8 cellular contexts compared by ENCODE assay signal in the genomic region with DNA sequence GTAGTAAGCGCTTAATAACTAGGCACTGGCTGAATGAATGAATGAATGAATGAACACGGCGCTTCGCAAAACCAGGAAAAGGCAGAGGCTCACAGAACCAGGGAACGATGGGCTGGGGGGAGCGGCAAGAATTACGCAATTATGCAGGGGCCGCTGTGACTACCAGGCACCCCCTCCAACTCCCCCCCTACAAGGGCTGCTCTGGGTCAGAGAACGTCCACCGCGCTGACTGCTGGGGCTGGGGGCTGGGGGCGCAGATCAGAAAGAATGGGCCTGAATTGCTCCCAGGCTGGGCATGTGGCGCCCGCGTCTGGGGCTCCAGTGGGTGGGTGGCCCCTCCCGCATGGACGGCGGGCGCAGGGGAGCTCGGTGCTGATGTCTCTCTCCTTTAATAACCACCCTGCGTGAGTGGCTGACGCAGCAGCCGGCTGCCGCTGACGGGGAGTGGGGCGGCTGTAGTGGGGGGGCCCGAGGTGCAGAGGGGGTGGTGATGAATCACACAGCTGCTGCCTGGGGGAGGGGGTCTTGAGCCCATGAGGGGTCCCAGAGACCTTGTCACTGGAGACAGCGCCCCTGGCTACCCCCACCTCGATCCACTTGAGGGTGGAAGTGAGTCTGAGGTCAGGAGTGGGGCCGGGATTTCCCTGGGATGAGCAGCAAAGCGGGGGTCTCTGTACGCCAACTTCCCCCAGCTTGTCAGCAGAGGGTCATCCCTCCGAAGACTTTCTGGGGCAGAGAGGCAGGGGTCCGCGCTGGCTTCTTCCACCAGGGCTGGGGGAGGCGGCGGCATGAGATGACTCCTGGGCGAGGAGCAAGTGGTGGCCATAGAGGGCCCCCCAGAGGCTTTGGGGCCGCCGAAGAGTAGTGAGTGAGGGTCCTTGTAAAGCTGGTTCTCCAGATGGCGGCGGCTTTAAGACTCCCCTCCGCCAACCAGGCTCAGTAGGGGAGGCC. TPM values are rescaled to one million over a fixed set of nuclear protein-coding genes. Genes with fewer than 3 reads are reported as not detected.
DNase-seq lines count a peak whose midpoint lies in the region; ATAC-seq, FAIRE-seq and TF ChIP-seq lines count a peak whose summit lies in the region.

No MANE protein-coding gene starts in this region.

- peak overlapping the region; percentile 3 for H3K4me3 Mint-ChIP-seq in progenitor cell of endocrine pancreas (ENCODE audit: low read depth)

- H3K27ac Mint-ChIP-seq in progenitor cell of endocrine pancreas, result peak overlapping the region; percentile 86

- CTCF ChIA-PET in RWPE1 (lab: Yijun Ruan, JAX) (interaction anchor here (0.7 to 10.3 kb wide), 5 partner anchors 13 to 27 kb away, joined by 3 to 116 read pairs (median 6); no protein-coding TSS in a partner anchor), endothelial cell of umbilical vein (lab: Charles Lee) (interaction anchor here (1.4 to 7.2 kb wide), 3 partner anchors 14 to 24 kb away, joined by 3 to 1001 read pairs (median 89); a partner anchor contains a TSS)

- BruUV-seq in endothelial cell of umbilical vein (replicated peaks; lab: Mats Ljungman, UMichigan), result no TSS peak

- TF ChIP-seq CTCF in RWPE1 (conservative IDR thresholded peaks at IDR 0.05; ENCODE audit: low read depth) (no peak), endothelial cell of umbilical vein (IDR thresholded peaks at IDR 0.05; ENCODE audit: extremely low read depth in 1 of 2, insufficient read depth in 1 of 2, low read depth in 1 of 2, low read length in 2 of 2) (no peak), progenitor cell of endocrine pancreas (IDR thresholded peaks at IDR 0.05; ENCODE audit: unreplicated experiment) (no peak)

- dilution Hi-C loops in endothelial cell of umbilical vein (cut with MboI; ENCODE audit: extremely low pct_ligation_motif_present, low sequenced_read_pairs), result no loop called here

- intact Hi-C loops in endothelial cell of umbilical vein (cut with micrococcal nuclease), result no loop called here

- H3K4me2 ChIP-seq in endothelial cell of umbilical vein (ENCODE audit: insufficient read depth, low read length), result peak overlapping the region; percentile 43

- peak overlapping the region; percentile 100 for H3K27ac ChIP-seq in RWPE1
- no peak overlapping the region for H3K27ac ChIP-seq in endothelial cell of umbilical vein (ENCODE audit: insufficient read depth, low read depth, low read length)

- H3K9me3 ChIP-seq in endothelial cell of umbilical vein (replicated peaks; ENCODE audit: control insufficient read depth, insufficient read depth, low read length), result no peaks in the 10 kb centered on the region

- peaks cover 12 to 19% of the 10 kb centered on the region in 2 experiments for H3K36me3 ChIP-seq in endothelial cell of umbilical vein (ENCODE audit: control insufficient read depth in 2 of 2, extremely low read depth in 1 of 2, insufficient read depth in 2 of 2, low read length in 2 of 2)

- peaks cover 44% of the 10 kb centered on the region for H3K4me1 Mint-ChIP-seq in progenitor cell of endocrine pancreas (ENCODE audit: low read depth)

- no peak for ATAC-seq in HG03469 (IDR thresholded peaks at IDR 0.05; ENCODE audit: unreplicated experiment)

- peaks cover 9% of the 10 kb centered on the region for H3K27me3 Mint-ChIP-seq in progenitor cell of endocrine pancreas

- H3K79me2 ChIP-seq in endothelial cell of umbilical vein (ENCODE audit: control insufficient read depth, insufficient read depth, low read length), result peaks cover 29% of the 10 kb centered on the region

- no peaks in the 10 kb centered on the region for H4K20me1 ChIP-seq in endothelial cell of umbilical vein (replicated peaks; ENCODE audit: control insufficient read depth, extremely low read depth, insufficient read depth, low read length)

- TF ChIP-seq POLR2A in endothelial cell of umbilical vein (IDR thresholded peaks at IDR 0.05; ENCODE audit: low read depth, low read length), result no peak

- no peak overlapping the region for H3K4me3 ChIP-seq in endothelial cell of umbilical vein (replicated peaks in 1 of 3; ENCODE audit: insufficient read depth in 1 of 3, low read depth in 1 of 3, low read length in 3 of 3)

- H3K9me1 ChIP-seq in endothelial cell of umbilical vein (replicated peaks; ENCODE audit: control insufficient read depth, extremely low read depth, insufficient read depth, low read length), result no peaks in the 10 kb centered on the region

- H3K9ac ChIP-seq in endothelial cell of umbilical vein (replicated peaks; ENCODE audit: extremely low read depth, insufficient read depth, low read length), result no peak overlapping the region

- no peak for FAIRE-seq in endothelial cell of umbilical vein (lab: Jason Lieb, UNC)

- peak; percentile 60 for DNase-seq in ELR (ENCODE audit: low read depth)
- DNase-seq in RWPE1 (ENCODE audit: low spot score), result no peak
- no peak for DNase-seq in endothelial cell of umbilical vein (ENCODE audit: low read depth, low spot score)
- no peak for DNase-seq in progenitor cell of endocrine pancreas (ENCODE audit: low spot score, unreplicated experiment)
- DNase-seq in NOMO-1 (lab: John Stamatoyannopoulos, UW; ENCODE audit: unreplicated experiment in 2 of 2), result no peak
- DNase-seq in HT-29 (ENCODE audit: low spot score), result no peak
- DNase-seq in activated CD4-positive, alpha-beta T cell treated with anti-CD3 and anti-CD28 coated beads for 4 hours, result no peak

- peaks cover 13% of the 10 kb centered on the region for H3K36me3 Mint-ChIP-seq in progenitor cell of endocrine pancreas (ENCODE audit: insufficient read depth)

- no peak overlapping the region for H2AFZ ChIP-seq in endothelial cell of umbilical vein (ENCODE audit: low read depth, low read length)

- no peaks in the 10 kb centered on the region for H3K27me3 ChIP-seq in endothelial cell of umbilical vein (ENCODE audit: control insufficient read depth in 2 of 2, insufficient read depth in 2 of 2, low read length in 2 of 2)

- POLR2A ChIA-PET in RWPE1 (lab: Yijun Ruan, JAX; ENCODE audit: low non-redundant PET), result interaction anchor here (1.0 to 2.7 kb wide), 2 partner anchors 21 to 23 kb away, joined by 4 to 40 read pairs; no protein-coding TSS in a partner anchor
- POLR2A ChIA-PET in endothelial cell of umbilical vein (lab: Charles Lee), result interaction anchor here (1.2 kb wide), 1 partner anchor 15 kb away, joined by 3 read pairs; no protein-coding TSS in a partner anchor

- no peaks in the 10 kb centered on the region for H3K9me3 Mint-ChIP-seq in progenitor cell of endocrine pancreas (ENCODE audit: low read depth)

- peaks cover 38% of the 10 kb centered on the region for H3K4me1 ChIP-seq in endothelial cell of umbilical vein (ENCODE audit: control insufficient read depth, extremely low read depth, insufficient read depth, low read length)

RNA-seq across cellular contexts. Expression of a gene that starts 1.4 kb away (rescaled TPM):
- total RNA-seq in endothelial cell of umbilical vein (225 and 229 TPM in 2 replicates), progenitor cell of endocrine pancreas (462 and 465 TPM in 2 replicates)
- polyA plus RNA-seq in endothelial cell of umbilical vein, result 267 and 439 TPM in 2 replicates
- 345 and 381 TPM in 2 replicates for polyA plus RNA-seq in endothelial cell of umbilical vein (2011; cell fraction: cytosol; rRNA removed)
- 851 and 1,301 TPM in 2 replicates for polyA plus RNA-seq in endothelial cell of umbilical vein (2011; cell fraction: nucleus; rRNA removed)
- 199 and 231 TPM in 2 replicates for polyA plus RNA-seq in endothelial cell of umbilical vein (2012)
- 136 and 186 TPM in 2 replicates for polyA minus RNA-seq in endothelial cell of umbilical vein
- polyA minus RNA-seq in endothelial cell of umbilical vein (2011; cell fraction: cytosol; rRNA and poly(A)+ RNA removed), result 43.9 TPM
- 105 and 121 TPM in 2 replicates for polyA minus RNA-seq in endothelial cell of umbilical vein (2011; cell fraction: nucleus; rRNA and poly(A)+ RNA removed)
- total RNA-seq in HT-29 (2014; rRNA removed; shearing (Covaris generic)), result 72.3 and 72.7 TPM in 2 replicates

RNA-seq across cellular contexts. Expression of a gene that starts 7.6 kb away (rescaled TPM):
- total RNA-seq in endothelial cell of umbilical vein, result 46.7 and 47.5 TPM in 2 replicates
- polyA plus RNA-seq in endothelial cell of umbilical vein, result 83.9 and 127 TPM in 2 replicates
- 45.5 and 62.4 TPM in 2 replicates for polyA plus RNA-seq in endothelial cell of umbilical vein (2011; cell fraction: cytosol; rRNA removed)
- 22.4 and 27.0 TPM in 2 replicates for polyA plus RNA-seq in endothelial cell of umbilical vein (2011; cell fraction: nucleus; rRNA removed)
- polyA plus RNA-seq in endothelial cell of umbilical vein (2012), result 36.7 and 43.6 TPM in 2 replicates
- polyA minus RNA-seq in endothelial cell of umbilical vein, result 10.6 and 15.2 TPM in 2 replicates
- 70.9 TPM for polyA minus RNA-seq in endothelial cell of umbilical vein (2011; cell fraction: cytosol; rRNA and poly(A)+ RNA removed)
- 5.8 and 8.0 TPM in 2 replicates for polyA minus RNA-seq in endothelial cell of umbilical vein (2011; cell fraction: nucleus; rRNA and poly(A)+ RNA removed)
- total RNA-seq in progenitor cell of endocrine pancreas, result 30.0 and 31.8 TPM in 2 replicates
- total RNA-seq in HT-29 (2014; rRNA removed; shearing (Covaris generic)), result 156 and 183 TPM in 2 replicates

RNA-seq across cellular contexts. Expression of a gene that starts 18.0 kb away (rescaled TPM):
- total RNA-seq in endothelial cell of umbilical vein (1.1 and 2.5 TPM in 2 replicates), progenitor cell of endocrine pancreas (23.8 and 26.5 TPM in 2 replicates)
- 0.52 and 0.99 TPM in 2 replicates for polyA plus RNA-seq in endothelial cell of umbilical vein
- 0.31 and 0.58 TPM in 2 replicates for polyA plus RNA-seq in endothelial cell of umbilical vein (2011; cell fraction: cytosol; rRNA removed)
- polyA plus RNA-seq in endothelial cell of umbilical vein (2011; cell fraction: nucleus; rRNA removed), result 0.36 and 0.42 TPM in 2 replicates
- polyA plus RNA-seq in endothelial cell of umbilical vein (2012), result 0.44 and 1.2 TPM in 2 replicates
- not detected in 2 replicates for polyA minus RNA-seq in endothelial cell of umbilical vein
- 2.5 TPM for polyA minus RNA-seq in endothelial cell of umbilical vein (2011; cell fraction: cytosol; rRNA and poly(A)+ RNA removed)
- not detected in 2 replicates for polyA minus RNA-seq in endothelial cell of umbilical vein (2011; cell fraction: nucleus; rRNA and poly(A)+ RNA removed)
- 43.6 and 48.5 TPM in 2 replicates for total RNA-seq in HT-29 (2014; rRNA removed; shearing (Covaris generic))

RNA-seq across cellular contexts. Expression of a gene that starts 19.3 kb away (rescaled TPM):
- 85.9 and 107 TPM in 2 replicates for total RNA-seq in endothelial cell of umbilical vein
- 20.0 and 23.6 TPM in 2 replicates for polyA plus RNA-seq in endothelial cell of umbilical vein
- 8.3 and 13.6 TPM in 2 replicates for polyA plus RNA-seq in endothelial cell of umbilical vein (2011; cell fraction: cytosol; rRNA removed)
- polyA plus RNA-seq in endothelial cell of umbilical vein (2011; cell fraction: nucleus; rRNA removed), result 26.3 and 27.8 TPM in 2 replicates
- polyA plus RNA-seq in endothelial cell of umbilical vein (2012), result 16.1 and 27.1 TPM in 2 replicates
- 13.6 and 16.8 TPM in 2 replicates for polyA minus RNA-seq in endothelial cell of umbilical vein
- polyA minus RNA-seq in endothelial cell of umbilical vein (2011; cell fraction: cytosol; rRNA and poly(A)+ RNA removed), result 34.1 TPM
- polyA minus RNA-seq in endothelial cell of umbilical vein (2011; cell fraction: nucleus; rRNA and poly(A)+ RNA removed), result 10.2 and 42.0 TPM in 2 replicates
- total RNA-seq in progenitor cell of endocrine pancreas, result 187 and 193 TPM in 2 replicates
- 32.5 and 38.6 TPM in 2 replicates for total RNA-seq in HT-29 (2014; rRNA removed; shearing (Covaris generic))

RNA-seq across cellular contexts. Expression of a gene that starts 26.2 kb away (rescaled TPM):
- total RNA-seq in endothelial cell of umbilical vein (190 and 192 TPM in 2 replicates), progenitor cell of endocrine pancreas (107 and 117 TPM in 2 replicates)
- polyA plus RNA-seq in endothelial cell of umbilical vein, result 167 and 236 TPM in 2 replicates
- 55.6 and 104 TPM in 2 replicates for polyA plus RNA-seq in endothelial cell of umbilical vein (2011; cell fraction: cytosol; rRNA removed)
- 31.6 and 37.8 TPM in 2 replicates for polyA plus RNA-seq in endothelial cell of umbilical vein (2011; cell fraction: nucleus; rRNA removed)
- 93.2 and 184 TPM in 2 replicates for polyA plus RNA-seq in endothelial cell of umbilical vein (2012)
- 27.5 and 56.7 TPM in 2 replicates for polyA minus RNA-seq in endothelial cell of umbilical vein
- polyA minus RNA-seq in endothelial cell of umbilical vein (2011; cell fraction: cytosol; rRNA and poly(A)+ RNA removed), result 231 TPM
- 9.3 and 13.8 TPM in 2 replicates for polyA minus RNA-seq in endothelial cell of umbilical vein (2011; cell fraction: nucleus; rRNA and poly(A)+ RNA removed)
- total RNA-seq in HT-29 (2014; rRNA removed; shearing (Covaris generic)), result 142 and 159 TPM in 2 replicates
